12 cellular contexts compared by ENCODE assay signal in genomic region chr12:2248087-2248900, GRCh38.
A peak's percentile ranks its signal among the peaks of the same experiment; 100 is the strongest.
DNase-seq lines count a peak whose midpoint lies in the region; ATAC-seq and TF ChIP-seq lines count a peak whose summit lies in the region.
"Had no signal": no experiment of that assay in that cellular context is flagged by ENCODE, and none has a peak within 500 bp of the region (broad histone marks: within the 10 kb centered on the region; RNA-seq: fewer than 3 reads in every experiment).

No MANE protein-coding gene starts in this region.

- peaks cover 3% of the 10 kb centered on the region; the same call in 1 of the 2 replicates for H3F3A ChIP-seq in MM.1S (ENCODE audit: insufficient read depth, low read length)

- no peaks in the 10 kb centered on the region for H3K79me2 ChIP-seq in MM.1S (ENCODE audit: low read length)

- H3K27me3 Mint-ChIP-seq in memory B cell: no peaks in the 10 kb centered on the region
- H3K27me3 Mint-ChIP-seq in activated T-cell treated with anti-CD3 and anti-CD28 coated beads, Interleukin-2, amount 50 U/mL, for 24 hours: no peaks in the 10 kb centered on the region
- H3K27me3 Mint-ChIP-seq in CD4-positive, alpha-beta T cell: no peaks in the 10 kb centered on the region

- POLR2A ChIA-PET in CD4-positive, alpha-beta T cell (lab: Charles Lee): no interaction called here

- H3K4me1 ChIP-seq in BLaER1: peaks cover 70% of the 10 kb centered on the region
- H3K4me1 ChIP-seq in MM.1S (ENCODE audit: low read length): peaks cover 24% of the 10 kb centered on the region

- ATAC-seq in memory B cell (ENCODE audit: low read depth): no peak
- no peak for ATAC-seq in HG02970 (IDR thresholded peaks at IDR 0.05; ENCODE audit: low FRiP score, unreplicated experiment)
- ATAC-seq in HG03457 (IDR thresholded peaks at IDR 0.05; ENCODE audit: unreplicated experiment): no peak
- ATAC-seq in CD4-positive, alpha-beta T cell (ENCODE audit: poor library complexity): no peak

- H3K4me2 ChIP-seq in BLaER1: peak overlapping the region; percentile 89
- peak overlapping the region; percentile 13; the same call in 1 of the 2 replicates for H3K4me2 ChIP-seq in MM.1S (ENCODE audit: low read depth, low read length)

- H3K27me3 ChIP-seq in BLaER1 (no peaks in the 10 kb centered on the region), MM.1S (replicated peaks; ENCODE audit: insufficient read depth, low read length) (no peaks in the 10 kb centered on the region)
- H3K27me3 ChIP-seq in CD4-positive, alpha-beta T cell (ENCODE audit: control insufficient read depth, insufficient read depth, low read length): no peaks in the 10 kb centered on the region
- H3K27me3 ChIP-seq: tibial artery had no signal

- no peaks in the 10 kb centered on the region for H3K9me2 ChIP-seq in MM.1S (replicated peaks; ENCODE audit: insufficient read depth, low read length)

- no peak overlapping the region for H3K4me3 ChIP-seq in BLaER1
- no peak overlapping the region for H3K4me3 ChIP-seq in MM.1S (ENCODE audit: low read length)
- H3K4me3 ChIP-seq in coronary artery: no peak overlapping the region
- H3K4me3 ChIP-seq: tibial artery had no signal

- no peaks in the 10 kb centered on the region for H3K9me3 Mint-ChIP-seq in memory B cell
- H3K9me3 Mint-ChIP-seq in activated T-cell treated with anti-CD3 and anti-CD28 coated beads, Interleukin-2, amount 50 U/mL, for 24 hours: no peaks in the 10 kb centered on the region
- no peaks in the 10 kb centered on the region for H3K9me3 Mint-ChIP-seq in CD4-positive, alpha-beta T cell

- H3K4me3 Mint-ChIP-seq in memory B cell: peak overlapping the region; percentile 27
- H3K4me3 Mint-ChIP-seq in activated T-cell treated with anti-CD3 and anti-CD28 coated beads, Interleukin-2, amount 50 U/mL, for 24 hours: no peak overlapping the region
- H3K4me3 Mint-ChIP-seq in CD4-positive, alpha-beta T cell: no peak overlapping the region

- H3K36me3 ChIP-seq in BLaER1: no peaks in the 10 kb centered on the region
- no peaks in the 10 kb centered on the region for H3K36me3 ChIP-seq in MM.1S (replicated peaks; ENCODE audit: insufficient read depth, low read length)
- H3K36me3 ChIP-seq: tibial artery had no signal

- DNase-seq in MM.1S (no peak), coronary artery (ENCODE audit: low spot score) (no peak), memory B cell (ENCODE audit: low spot score in 2 of 2) (no peak)
- no peak for DNase-seq in activated T-cell treated with anti-CD3 and anti-CD28 coated beads, Interleukin-2, amount 50 U/mL, for 24 hours
- DNase-seq in CD4-positive, alpha-beta T cell: no peak
- DNase-seq: kidney, SW 1271, tibial artery had no signal

- H3K9ac ChIP-seq in BLaER1 (no peak overlapping the region; the same call in 1 of the 2 replicates), MM.1S (ENCODE audit: low read length) (no peak overlapping the region)

- peak overlapping the region; percentile 96 for H3K27ac Mint-ChIP-seq in memory B cell
- H3K27ac Mint-ChIP-seq in activated T-cell treated with anti-CD3 and anti-CD28 coated beads, Interleukin-2, amount 50 U/mL, for 24 hours: no peak overlapping the region
- no peak overlapping the region for H3K27ac Mint-ChIP-seq in CD4-positive, alpha-beta T cell

- TF ChIP-seq CTCF in MM.1S (IDR thresholded peaks at IDR 0.05; ENCODE audit: low read length) (no peak), coronary artery (IDR thresholded peaks at IDR 0.05) (no peak)
- TF ChIP-seq CTCF in CD4-positive, alpha-beta T cell (IDR thresholded peaks at IDR 0.05): no peak

- peaks cover 47% of the 10 kb centered on the region for H3K4me1 Mint-ChIP-seq in memory B cell
- no peaks in the 10 kb centered on the region for H3K4me1 Mint-ChIP-seq in activated T-cell treated with anti-CD3 and anti-CD28 coated beads, Interleukin-2, amount 50 U/mL, for 24 hours (ENCODE audit: low read depth)
- H3K4me1 Mint-ChIP-seq in CD4-positive, alpha-beta T cell (ENCODE audit: low read depth): no peaks in the 10 kb centered on the region

- no peak overlapping the region for H2AFZ ChIP-seq in MM.1S (ENCODE audit: low read length)

- H3K9me3 ChIP-seq in BLaER1 (no peaks in the 10 kb centered on the region), MM.1S (replicated peaks; ENCODE audit: insufficient read depth, low read length) (no peaks in the 10 kb centered on the region)
- no peaks in the 10 kb centered on the region for H3K9me3 ChIP-seq in CD4-positive, alpha-beta T cell (ENCODE audit: control insufficient read depth, low read length)
- H3K9me3 ChIP-seq: tibial artery had no signal

- no peaks in the 10 kb centered on the region for H4K20me1 ChIP-seq in BLaER1
- no peaks in the 10 kb centered on the region for H4K20me1 ChIP-seq in MM.1S (ENCODE audit: insufficient read depth, low read length)

- peaks cover 2% of the 10 kb centered on the region for H3K36me3 Mint-ChIP-seq in memory B cell
- no peaks in the 10 kb centered on the region for H3K36me3 Mint-ChIP-seq in activated T-cell treated with anti-CD3 and anti-CD28 coated beads, Interleukin-2, amount 50 U/mL, for 24 hours (ENCODE audit: low read depth)
- no peaks in the 10 kb centered on the region for H3K36me3 Mint-ChIP-seq in CD4-positive, alpha-beta T cell (ENCODE audit: low read depth)

- peak overlapping the region; percentile 60; the same call in 1 of the 2 replicates for H3K27ac ChIP-seq in BLaER1
- H3K27ac ChIP-seq in MM.1S (ENCODE audit: low read length): peak overlapping the region; percentile 81
- peak overlapping the region; percentile 0 to 9 for H3K27ac ChIP-seq in coronary artery
- H3K27ac ChIP-seq in CD4-positive, alpha-beta T cell (ENCODE audit: low read depth, low read length): no peak overlapping the region
- H3K27ac ChIP-seq: C4-2B, tibial artery had no signal

- CTCF ChIA-PET in CD4-positive, alpha-beta T cell (lab: Charles Lee): no interaction called here

- intact Hi-C loops in CD4-positive, alpha-beta T cell (cut with DNase I, micrococcal nuclease): no loop called here
